Comparison of ENCODE assay signal across 1 cellular context in genomic region chr1:23168462-23169218, GRCh38.
TF ChIP-seq lines count a peak whose summit lies in the region.

LUZP1 (minus strand) TSS chr1:23168856.

TF ChIP-seq in HepG2, 621 proteins besides CTCF, POLR2A, EP300 and RAD21 (continued from another document and continues in another):
- TF ChIP-seq, protein P1, sequence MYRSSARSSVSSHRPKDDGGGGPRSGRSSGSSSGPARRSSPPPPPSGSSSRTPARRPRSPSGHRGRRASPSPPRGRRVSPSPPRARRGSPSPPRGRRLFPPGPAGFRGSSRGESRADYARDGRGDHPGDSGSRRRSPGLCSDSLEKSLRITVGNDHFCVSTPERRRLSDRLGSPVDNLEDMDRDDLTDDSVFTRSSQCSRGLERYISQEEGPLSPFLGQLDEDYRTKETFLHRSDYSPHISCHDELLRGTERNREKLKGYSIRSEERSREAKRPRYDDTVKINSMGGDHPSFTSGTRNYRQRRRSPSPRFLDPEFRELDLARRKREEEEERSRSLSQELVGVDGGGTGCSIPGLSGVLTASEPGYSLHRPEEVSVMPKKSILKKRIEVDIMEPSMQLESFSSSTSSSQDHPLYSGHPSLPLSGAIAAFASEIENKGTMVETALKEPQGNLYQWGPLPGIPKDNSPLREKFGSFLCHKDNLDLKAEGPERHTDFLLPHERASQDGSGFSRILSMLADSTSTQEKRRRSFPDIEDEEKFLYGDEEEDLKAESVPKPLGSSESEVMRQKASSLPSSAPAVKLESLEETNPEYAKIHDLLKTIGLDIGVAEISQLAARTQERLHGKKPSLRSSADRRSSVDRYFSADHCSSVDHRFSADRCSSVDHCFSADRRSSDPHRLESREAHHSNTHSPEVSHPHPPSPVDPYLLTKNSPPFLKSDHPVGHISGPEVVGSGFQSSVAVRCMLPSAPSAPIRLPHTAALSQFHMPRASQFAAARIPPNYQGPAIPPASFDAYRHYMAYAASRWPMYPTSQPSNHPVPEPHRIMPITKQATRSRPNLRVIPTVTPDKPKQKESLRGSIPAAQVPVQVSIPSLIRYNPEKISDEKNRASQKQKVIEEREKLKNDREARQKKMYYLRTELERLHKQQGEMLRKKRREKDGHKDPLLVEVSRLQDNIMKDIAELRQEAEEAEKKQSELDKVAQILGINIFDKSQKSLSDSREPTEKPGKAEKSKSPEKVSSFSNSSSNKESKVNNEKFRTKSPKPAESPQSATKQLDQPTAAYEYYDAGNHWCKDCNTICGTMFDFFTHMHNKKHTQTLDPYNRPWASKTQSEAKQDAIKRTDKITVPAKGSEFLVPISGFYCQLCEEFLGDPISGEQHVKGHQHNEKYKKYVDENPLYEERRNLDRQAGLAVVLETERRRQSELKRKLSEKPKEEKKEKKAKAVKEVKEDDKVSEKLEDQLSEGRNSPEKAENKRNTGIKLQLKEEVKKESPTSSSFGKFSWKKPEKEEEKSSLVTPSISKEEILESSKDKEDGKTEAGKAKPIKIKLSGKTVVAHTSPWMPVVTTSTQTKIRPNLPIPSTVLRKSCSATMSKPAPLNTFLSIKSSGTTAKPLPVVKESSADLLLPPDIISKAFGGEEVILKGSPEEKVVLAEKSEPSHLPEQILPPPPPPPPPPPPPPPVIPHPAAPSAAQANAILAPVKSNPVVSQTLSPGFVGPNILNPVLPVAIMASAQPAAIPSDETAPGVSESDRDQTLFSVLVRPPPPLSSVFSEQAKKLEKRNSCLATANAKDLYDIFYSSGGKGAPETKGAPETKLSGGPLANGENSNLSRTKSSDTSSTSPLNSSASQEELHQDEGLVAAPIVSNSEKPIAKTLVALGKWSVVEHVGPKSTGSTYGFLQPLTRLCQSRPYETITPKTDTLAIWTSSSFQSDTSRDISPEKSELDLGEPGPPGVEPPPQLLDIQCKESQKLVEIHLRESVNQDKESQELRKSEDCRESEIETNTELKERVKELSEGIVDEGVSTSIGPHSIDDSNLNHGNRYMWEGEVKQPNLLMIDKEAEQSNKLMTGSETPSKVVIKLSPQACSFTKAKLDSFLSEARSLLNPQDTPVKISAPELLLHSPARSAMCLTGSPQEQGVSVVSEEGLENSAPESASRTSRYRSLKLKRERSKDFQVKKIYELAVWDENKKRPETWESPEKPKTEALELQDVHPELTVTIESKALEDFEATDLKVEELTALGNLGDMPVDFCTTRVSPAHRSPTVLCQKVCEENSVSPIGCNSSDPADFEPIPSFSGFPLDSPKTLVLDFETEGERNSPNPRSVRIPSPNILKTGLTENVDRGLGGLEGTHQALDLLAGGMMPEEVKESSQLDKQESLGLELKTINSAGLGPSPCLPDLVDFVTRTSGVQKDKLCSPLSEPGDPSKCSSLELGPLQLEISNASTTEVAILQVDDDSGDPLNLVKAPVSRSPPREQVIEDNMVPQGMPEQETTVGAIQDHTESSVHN (CRISPR knock-in tag; IDR thresholded peaks at IDR 0.05): no peak
- TF ChIP-seq SNAPC5 (CRISPR knock-in tag; IDR thresholded peaks at IDR 0.05; ENCODE audit: borderline replicate concordance) (0 out of 2 replicates have a peak, but pooled peaks have one; percentile 24), MAFG (CRISPR knock-in tag; IDR thresholded peaks at IDR 0.05) (no peak), TBX2 (CRISPR knock-in tag; IDR thresholded peaks at IDR 0.05; ENCODE audit: borderline replicate concordance) (no peak), ZNF615 (CRISPR knock-in tag; IDR thresholded peaks at IDR 0.05; ENCODE audit: borderline replicate concordance) (no peak), ZNF75D (CRISPR knock-in tag; IDR thresholded peaks at IDR 0.05; ENCODE audit: borderline replicate concordance) (no peak), CCDC6 (CRISPR knock-in tag; IDR thresholded peaks at IDR 0.05) (0 out of 2 replicates have a peak, but pooled peaks have one; percentile 43), NR1H2 (CRISPR knock-in tag; IDR thresholded peaks at IDR 0.05; ENCODE audit: borderline replicate concordance, low read depth) (no peak), DNMT3B (CRISPR knock-in tag; conservative IDR thresholded peaks at IDR 0.05) (no peak), ELF4 (CRISPR knock-in tag; IDR thresholded peaks at IDR 0.05; ENCODE audit: borderline replicate concordance) (no peak), TBP (CRISPR knock-in tag; IDR thresholded peaks at IDR 0.05) (no peak), HMGA1 (CRISPR knock-in tag; conservative IDR thresholded peaks at IDR 0.05) (no peak), ZNF609 (CRISPR knock-in tag; IDR thresholded peaks at IDR 0.05; ENCODE audit: borderline replicate concordance) (no peak), TARDBP (CRISPR knock-in tag; IDR thresholded peaks at IDR 0.05) (0 out of 2 replicates have a peak, but pooled peaks have one; percentile 37), NBN (conservative IDR thresholded peaks at IDR 0.05) (no peak), ZNF234 (CRISPR knock-in tag; conservative IDR thresholded peaks at IDR 0.05) (no peak), SATB2 (CRISPR knock-in tag; IDR thresholded peaks at IDR 0.05) (no peak), CBX5 (CRISPR knock-in tag; IDR thresholded peaks at IDR 0.05; ENCODE audit: borderline replicate concordance) (no peak), SMARCE1 (IDR thresholded peaks at IDR 0.05; ENCODE audit: borderline replicate concordance) (no peak), ZBTB37 (CRISPR knock-in tag; IDR thresholded peaks at IDR 0.05) (no peak), NFYC (CRISPR knock-in tag; IDR thresholded peaks at IDR 0.05) (no peak), ZNF678 (CRISPR knock-in tag; IDR thresholded peaks at IDR 0.05) (peak; percentile 54; the same call in 1 of the 2 replicates), ISX (CRISPR knock-in tag; conservative IDR thresholded peaks at IDR 0.05) (no peak), TFDP2 (CRISPR knock-in tag; IDR thresholded peaks at IDR 0.05) (peak; percentile 63), NR3C1 (CRISPR knock-in tag; IDR thresholded peaks at IDR 0.05) (no peak), ARNT2 (CRISPR knock-in tag; IDR thresholded peaks at IDR 0.05; ENCODE audit: low read depth) (no peak), EED (CRISPR knock-in tag; IDR thresholded peaks at IDR 0.05) (no peak), ZMYM2 (CRISPR knock-in tag; IDR thresholded peaks at IDR 0.05) (no peak), KLF9 (CRISPR knock-in tag; IDR thresholded peaks at IDR 0.05; ENCODE audit: low read depth) (no peak), ZNF547 (CRISPR knock-in tag; IDR thresholded peaks at IDR 0.05) (0 out of 2 replicates have a peak, but pooled peaks have one; percentile 62), RBAK (CRISPR knock-in tag; IDR thresholded peaks at IDR 0.05) (no peak), NR2F6 (IDR thresholded peaks at IDR 0.05) (no peak), NR2F6 (CRISPR knock-in tag; IDR thresholded peaks at IDR 0.05) (no peak; the same call in 1 of the 2 replicates), ZNF446 (CRISPR knock-in tag; IDR thresholded peaks at IDR 0.05) (no peak), ZNF180 (CRISPR knock-in tag; IDR thresholded peaks at IDR 0.05; ENCODE audit: borderline replicate concordance, low read depth) (no peak), JUNB (CRISPR knock-in tag; IDR thresholded peaks at IDR 0.05; ENCODE audit: borderline replicate concordance) (no peak), KLF16 (CRISPR knock-in tag; IDR thresholded peaks at IDR 0.05) (no peak)
- TF ChIP-seq, protein P2, sequence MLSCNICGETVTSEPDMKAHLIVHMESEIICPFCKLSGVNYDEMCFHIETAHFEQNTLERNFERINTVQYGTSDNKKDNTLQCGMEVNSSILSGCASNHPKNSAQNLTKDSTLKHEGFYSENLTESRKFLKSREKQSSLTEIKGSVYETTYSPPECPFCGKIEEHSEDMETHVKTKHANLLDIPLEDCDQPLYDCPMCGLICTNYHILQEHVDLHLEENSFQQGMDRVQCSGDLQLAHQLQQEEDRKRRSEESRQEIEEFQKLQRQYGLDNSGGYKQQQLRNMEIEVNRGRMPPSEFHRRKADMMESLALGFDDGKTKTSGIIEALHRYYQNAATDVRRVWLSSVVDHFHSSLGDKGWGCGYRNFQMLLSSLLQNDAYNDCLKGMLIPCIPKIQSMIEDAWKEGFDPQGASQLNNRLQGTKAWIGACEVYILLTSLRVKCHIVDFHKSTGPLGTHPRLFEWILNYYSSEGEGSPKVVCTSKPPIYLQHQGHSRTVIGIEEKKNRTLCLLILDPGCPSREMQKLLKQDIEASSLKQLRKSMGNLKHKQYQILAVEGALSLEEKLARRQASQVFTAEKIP (CRISPR knock-in tag; IDR thresholded peaks at IDR 0.05; ENCODE audit: borderline replicate concordance): no peak
- TF ChIP-seq, protein P3, sequence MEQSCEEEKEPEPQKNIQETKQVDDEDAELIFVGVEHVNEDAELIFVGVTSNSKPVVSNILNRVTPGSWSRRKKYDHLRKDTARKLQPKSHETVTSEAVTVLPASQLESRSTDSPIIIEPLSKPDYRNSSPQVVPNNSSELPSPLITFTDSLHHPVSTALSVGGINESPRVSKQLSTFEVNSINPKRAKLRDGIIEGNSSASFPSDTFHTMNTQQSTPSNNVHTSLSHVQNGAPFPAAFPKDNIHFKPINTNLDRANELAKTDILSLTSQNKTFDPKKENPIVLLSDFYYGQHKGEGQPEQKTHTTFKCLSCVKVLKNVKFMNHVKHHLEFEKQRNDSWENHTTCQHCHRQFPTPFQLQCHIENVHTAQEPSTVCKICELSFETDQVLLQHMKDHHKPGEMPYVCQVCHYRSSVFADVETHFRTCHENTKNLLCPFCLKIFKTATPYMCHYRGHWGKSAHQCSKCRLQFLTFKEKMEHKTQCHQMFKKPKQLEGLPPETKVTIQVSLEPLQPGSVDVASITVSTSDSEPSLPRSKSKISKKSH (CRISPR knock-in tag; IDR thresholded peaks at IDR 0.05; ENCODE audit: borderline replicate concordance): no peak
- TF ChIP-seq, protein P4, sequence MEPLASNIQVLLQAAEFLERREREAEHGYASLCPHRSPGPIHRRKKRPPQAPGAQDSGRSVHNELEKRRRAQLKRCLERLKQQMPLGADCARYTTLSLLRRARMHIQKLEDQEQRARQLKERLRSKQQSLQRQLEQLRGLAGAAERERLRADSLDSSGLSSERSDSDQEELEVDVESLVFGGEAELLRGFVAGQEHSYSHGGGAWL (CRISPR knock-in tag; IDR thresholded peaks at IDR 0.05): 0 out of 2 replicates have a peak, but pooled peaks have one; percentile 32
- TF ChIP-seq, protein P5, sequence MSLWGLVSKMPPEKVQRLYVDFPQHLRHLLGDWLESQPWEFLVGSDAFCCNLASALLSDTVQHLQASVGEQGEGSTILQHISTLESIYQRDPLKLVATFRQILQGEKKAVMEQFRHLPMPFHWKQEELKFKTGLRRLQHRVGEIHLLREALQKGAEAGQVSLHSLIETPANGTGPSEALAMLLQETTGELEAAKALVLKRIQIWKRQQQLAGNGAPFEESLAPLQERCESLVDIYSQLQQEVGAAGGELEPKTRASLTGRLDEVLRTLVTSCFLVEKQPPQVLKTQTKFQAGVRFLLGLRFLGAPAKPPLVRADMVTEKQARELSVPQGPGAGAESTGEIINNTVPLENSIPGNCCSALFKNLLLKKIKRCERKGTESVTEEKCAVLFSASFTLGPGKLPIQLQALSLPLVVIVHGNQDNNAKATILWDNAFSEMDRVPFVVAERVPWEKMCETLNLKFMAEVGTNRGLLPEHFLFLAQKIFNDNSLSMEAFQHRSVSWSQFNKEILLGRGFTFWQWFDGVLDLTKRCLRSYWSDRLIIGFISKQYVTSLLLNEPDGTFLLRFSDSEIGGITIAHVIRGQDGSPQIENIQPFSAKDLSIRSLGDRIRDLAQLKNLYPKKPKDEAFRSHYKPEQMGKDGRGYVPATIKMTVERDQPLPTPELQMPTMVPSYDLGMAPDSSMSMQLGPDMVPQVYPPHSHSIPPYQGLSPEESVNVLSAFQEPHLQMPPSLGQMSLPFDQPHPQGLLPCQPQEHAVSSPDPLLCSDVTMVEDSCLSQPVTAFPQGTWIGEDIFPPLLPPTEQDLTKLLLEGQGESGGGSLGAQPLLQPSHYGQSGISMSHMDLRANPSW (CRISPR knock-in tag; IDR thresholded peaks at IDR 0.05; ENCODE audit: borderline replicate concordance): no peak
